ENCODE assay signal across 8 cellular contexts in genomic region chr5:140632366-140633080, GRCh38. TPM values are rescaled to one million over a fixed set of nuclear protein-coding genes. Genes with fewer than 3 reads are reported as not detected.
DNase-seq lines count a peak whose midpoint lies in the region; ATAC-seq and TF ChIP-seq lines count a peak whose summit lies in the region.

No MANE protein-coding gene starts in this region.

- H2BK20ac ChIP-seq in H9 (ENCODE audit: low read depth, low read length, poor library complexity, severe bottlenecking): no peak overlapping the region

- H3K9ac ChIP-seq in H9 (ENCODE audit: extremely low read depth, insufficient read length, low read length): no peak overlapping the region

- peak; percentile 68 for DNase-seq in GM13976 (ENCODE audit: low spot score)
- DNase-seq in RWPE1 (ENCODE audit: low spot score): no peak
- DNase-seq in adrenal gland: peak; percentile 59 to 86 (median 78)
- DNase-seq in hippocampal formation (lab: John Stamatoyannopoulos, UW): peak; percentile 20 to 59
- peak; percentile 92 for DNase-seq in spleen
- DNase-seq in hepatocyte (ENCODE audit: low spot score): no peak
- no peak for DNase-seq in H9

- in situ Hi-C loops in GM13976 (cut with MboI; ENCODE audit: low sequenced_read_pairs, unreplicated experiment): loop anchor here (5.0 kb wide), 1 partner anchor 265 kb away; no protein-coding TSS in a partner anchor

- H3K27ac ChIP-seq in RWPE1 (peak overlapping the region; percentile 60), adrenal gland (peak overlapping the region; percentile 55 to 95 (median 89)), spleen (peak overlapping the region; percentile 51 to 93 (median 80)), hepatocyte (no peak overlapping the region), H9 (ENCODE audit: insufficient read length, low read depth, low read length) (no peak overlapping the region)

- no peak overlapping the region for H3K23ac ChIP-seq in H9 (ENCODE audit: insufficient read length, low read depth, low read length)

- no peak overlapping the region for H2BK120ac ChIP-seq in H9 (ENCODE audit: low read depth, low read length, poor library complexity, severe bottlenecking)

- H3T11ph ChIP-seq in H9 (ENCODE audit: low read length): no peak overlapping the region

- no peak overlapping the region for H2BK12ac ChIP-seq in H9 (ENCODE audit: insufficient read length, low read depth, low read length)

- intact Hi-C loops in adrenal gland (cut with DNase I): loop anchor here in 1 of 2 donors (5.0 kb wide), 1 partner anchor 55 kb away; no protein-coding TSS in a partner anchor
- intact Hi-C loops in spleen (cut with DNase I; ENCODE audit: low total_unique reads): no loop called here

- H3K27me3 ChIP-seq in adrenal gland (no peaks in the 10 kb centered on the region), spleen (replicated peaks in 1 of 7) (peaks cover 0 to 9% (median 0%) of the 10 kb centered on the region in 7 donors), hepatocyte (no peaks in the 10 kb centered on the region), H9 (ENCODE audit: insufficient read depth, low read length) (no peaks in the 10 kb centered on the region)

- TF ChIP-seq CTCF in GM13976 (IDR thresholded peaks at IDR 0.05; ENCODE audit: borderline replicate concordance, control extremely low read depth, extremely low read depth, insufficient read depth, missing control alignments): no peak
- no peak for TF ChIP-seq CTCF in RWPE1 (conservative IDR thresholded peaks at IDR 0.05; ENCODE audit: low read depth)
- no peak for TF ChIP-seq CTCF in adrenal gland (IDR thresholded peaks at IDR 0.05)
- TF ChIP-seq CTCF in spleen (IDR thresholded peaks at IDR 0.05 in 8 of 11, conservative IDR thresholded peaks at IDR 0.05 in 3 of 11): no peak
- no peak for TF ChIP-seq CTCF in hepatocyte (IDR thresholded peaks at IDR 0.05; ENCODE audit: poor library complexity)
- TF ChIP-seq CTCF in H9 (conservative IDR thresholded peaks at IDR 0.05): no peak

- peak; percentile 3 to 45 for TF ChIP-seq POLR2A in adrenal gland (IDR thresholded peaks at IDR 0.05)
- TF ChIP-seq POLR2A in spleen (IDR thresholded peaks at IDR 0.05): no peak

- H4K20me1 ChIP-seq in hepatocyte (ENCODE audit: insufficient read depth, poor library complexity, severe bottlenecking) (no peaks in the 10 kb centered on the region), H9 (ENCODE audit: control insufficient read depth, insufficient read depth, insufficient read length) (no peaks in the 10 kb centered on the region)

- no peak overlapping the region for H3K4ac ChIP-seq in H9 (ENCODE audit: low read depth, low read length)

- no peak overlapping the region for H4K5ac ChIP-seq in H9 (ENCODE audit: insufficient read length, low read depth, low read length)

- no peak overlapping the region for H4K91ac ChIP-seq in H9 (ENCODE audit: insufficient read length, low read depth, low read length)

- no peaks in the 10 kb centered on the region for H3K9me3 ChIP-seq in adrenal gland (replicated peaks in 1 of 3)
- peaks cover 0 to 11% (median 7%) of the 10 kb centered on the region in 8 donors for H3K9me3 ChIP-seq in spleen
- no peaks in the 10 kb centered on the region for H3K9me3 ChIP-seq in hepatocyte (ENCODE audit: low read depth)
- H3K9me3 ChIP-seq in H9 (ENCODE audit: control insufficient read depth, low read depth, low read length): peaks cover 16% of the 10 kb centered on the region

- ATAC-seq in HG02759 (IDR thresholded peaks at IDR 0.05; ENCODE audit: unreplicated experiment): peak; percentile 61

- peaks cover under 1% of the 10 kb centered on the region in 2 experiments; a peak in 1 of 4 replicates for H3K4me1 Mint-ChIP-seq in H9

- H3K36me3 ChIP-seq in adrenal gland (replicated peaks in 1 of 2) (no peaks in the 10 kb centered on the region), spleen (no peaks in the 10 kb centered on the region), hepatocyte (replicated peaks; ENCODE audit: insufficient read depth, low read depth) (no peaks in the 10 kb centered on the region)

- H3K27me3 Mint-ChIP-seq in H9 (ENCODE audit: low read depth): peaks cover 6% of the 10 kb centered on the region

- CTCF ChIA-PET in RWPE1 (lab: Yijun Ruan, JAX): interaction anchor here (0.6 to 0.8 kb wide), 3 partner anchors 12 to 411 kb away, joined by 3 to 5 read pairs (median 5); partner anchors contain the start of gene EIF4EBP3

- no peak overlapping the region for H3K4me3 Mint-ChIP-seq in H9

- H4K8ac ChIP-seq in H9 (replicated peaks; ENCODE audit: insufficient read length, low read depth, low read length): no peak overlapping the region

- H3K18ac ChIP-seq in H9 (ENCODE audit: insufficient read length, low read depth, low read length): no peak overlapping the region

- POLR2A ChIA-PET in RWPE1 (lab: Yijun Ruan, JAX; ENCODE audit: low non-redundant PET): no interaction called here

- H3K14ac ChIP-seq in H9 (ENCODE audit: insufficient read depth, low read length): no peak overlapping the region

- peaks cover 4 to 9% (median 5%) of the 10 kb centered on the region in 3 experiments; a peak in 6 of 7 replicates for H3K36me3 Mint-ChIP-seq in H9 (ENCODE audit: insufficient read depth in 1 of 3, low read depth in 3 of 3)

- H3K9me2 ChIP-seq in hepatocyte (replicated peaks; ENCODE audit: insufficient read depth): no peaks in the 10 kb centered on the region

- H2BK5ac ChIP-seq in H9 (ENCODE audit: insufficient read length, low read length): no peak overlapping the region

- H2BK15ac ChIP-seq in H9 (ENCODE audit: low read depth, low read length): no peak overlapping the region

- H3K56ac ChIP-seq in H9 (ENCODE audit: insufficient read length, low read depth, low read length): no peak overlapping the region

- no peak overlapping the region for H2AK5ac ChIP-seq in H9 (ENCODE audit: insufficient read length, low read length)

- H3K4me1 ChIP-seq in adrenal gland (replicated peaks in 1 of 2) (peaks cover 0 to 38% of the 10 kb centered on the region in 2 donors), spleen (peaks cover 0 to 56% (median 32%) of the 10 kb centered on the region in 6 donors), hepatocyte (ENCODE audit: insufficient read depth) (no peaks in the 10 kb centered on the region), H9 (ENCODE audit: insufficient read depth, low read length) (no peaks in the 10 kb centered on the region)

- H3K79me2 ChIP-seq in hepatocyte (no peaks in the 10 kb centered on the region), H9 (ENCODE audit: insufficient read depth, low read length) (no peaks in the 10 kb centered on the region)

- H3K27ac Mint-ChIP-seq in H9: no peak overlapping the region

- WGBS in adrenal gland, 4 donors: 0 to 2% (median 1%) methylated on average over 15 to 56 of the region's 56 CpGs
- WGBS in spleen, 5 donors: 1 to 12% (median 1%) methylated on average over 16 to 56 of the region's 56 CpGs
- 96% methylated on average over 56 of the region's 56 CpGs for WGBS in hepatocyte (ENCODE audit: low lambda C conversion rate, missing lambda C conversion rate)
- WGBS in H9 (ENCODE audit: extremely low coverage, insufficient read length, low lambda C conversion rate): no CpG with 5 or more reads among the region's 56 CpGs

- no peaks in the 10 kb centered on the region for H3K23me2 ChIP-seq in H9 (ENCODE audit: insufficient read length, low read depth, low read length, poor library complexity, severe bottlenecking)

- no peaks in the 10 kb centered on the region for H3K79me1 ChIP-seq in H9 (ENCODE audit: insufficient read depth, low read depth, low read length, poor library complexity, severe bottlenecking)

- no peak overlapping the region for H3K4me2 ChIP-seq in hepatocyte
- no peak overlapping the region for H3K4me2 ChIP-seq in H9 (ENCODE audit: insufficient read depth, insufficient read length, low read length)

- H3K4me3 ChIP-seq in adrenal gland (peak overlapping the region; percentile 34 to 78 (median 54)), spleen (peak overlapping the region; percentile 41 to 78 (median 58)), hepatocyte (no peak overlapping the region)

- peaks cover 30 to 34% of the 10 kb centered on the region in 2 experiments for H3K9me3 Mint-ChIP-seq in H9

- H2AFZ ChIP-seq in hepatocyte (no peak overlapping the region), H9 (ENCODE audit: low read length) (no peak overlapping the region)

RNA-seq across cellular contexts. Expression of gene CD14, which starts 0.5 kb away (rescaled TPM):
- total RNA-seq in adrenal gland (100 to 1,000 TPM; 162 to 885 (median 366) TPM), spleen (100 to 1,000 TPM in 4 of 7 donors, 10 to 100 TPM in 3; 80.2 to 209 (median 101) TPM), hepatocyte (0.84 and 2.3 TPM in 2 replicates), H9 (2021) (0.13 TPM in 1 of 2 replicates, not detected in the other)
- polyA plus RNA-seq in adrenal gland (100 to 1,000 TPM in 2 of 3 donors, 10 to 100 TPM in 1; 13.9 to 252 (median 101) TPM), spleen (10 to 100 TPM; 40.2 to 60.9 (median 48.9) TPM), hepatocyte (0.45 and 1.9 TPM in 2 replicates)

RNA-seq across cellular contexts. Expression of gene TMCO6, which starts 6.7 kb away (rescaled TPM):
- total RNA-seq in adrenal gland: 100 to 1,000 TPM in 1 of 8 donors, 10 to 100 TPM in 6, 1 to 10 TPM in 1; 6.6 to 348 (median 29.8) TPM
- 10 to 100 TPM in 2 of 3 donors, 1 to 10 TPM in 1; 5.6 to 44.7 (median 25.3) TPM for polyA plus RNA-seq in adrenal gland
- total RNA-seq in spleen: 10 to 100 TPM; 18.3 to 55.2 (median 24.5) TPM
- polyA plus RNA-seq in spleen: 10 to 100 TPM; 12.0 to 21.0 (median 18.2) TPM
- 10.0 and 25.8 TPM in 2 replicates for total RNA-seq in hepatocyte
- 9.3 and 13.1 TPM in 2 replicates for polyA plus RNA-seq in hepatocyte
- 37.3 and 39.3 TPM in 2 replicates for total RNA-seq in H9 (2021)

RNA-seq across cellular contexts. Expression of gene NDUFA2, which starts 14.9 kb away (rescaled TPM):
- total RNA-seq in adrenal gland (100 to 1,000 TPM in 7 of 8 donors, 10 to 100 TPM in 1; 98.1 to 127 (median 114) TPM), spleen (10 to 100 TPM; 35.1 to 61.4 (median 46.9) TPM), hepatocyte (82.7 and 82.9 TPM in 2 replicates), H9 (2021) (84.9 and 86.6 TPM in 2 replicates)
- polyA plus RNA-seq in adrenal gland (100 to 1,000 TPM in 2 of 3 donors, 10 to 100 TPM in 1; 65.6 to 573 (median 367) TPM), spleen (100 to 1,000 TPM; 211 to 237 (median 216) TPM), hepatocyte (161 and 182 TPM in 2 replicates)

RNA-seq across cellular contexts. Expression of gene IK, which starts 15.1 kb away (rescaled TPM):
- total RNA-seq in adrenal gland: 100 to 1,000 TPM in 3 of 8 donors, 10 to 100 TPM in 5; 65.7 to 478 (median 82.9) TPM
- 100 to 1,000 TPM in 1 of 3 donors, 10 to 100 TPM in 2; 65.5 to 153 (median 97.5) TPM for polyA plus RNA-seq in adrenal gland
- 100 to 1,000 TPM in 2 of 7 donors, 10 to 100 TPM in 5; 77.2 to 139 (median 90.4) TPM for total RNA-seq in spleen
- polyA plus RNA-seq in spleen: 10 to 100 TPM; 61.1 to 68.0 (median 64.4) TPM
- total RNA-seq in hepatocyte: 68.7 and 72.2 TPM in 2 replicates
- polyA plus RNA-seq in hepatocyte: 75.0 and 83.2 TPM in 2 replicates
- total RNA-seq in H9 (2021): 75.2 and 79.3 TPM in 2 replicates

RNA-seq across cellular contexts. Expression of gene WDR55, which starts 32.2 kb away (rescaled TPM):
- total RNA-seq in adrenal gland (10 to 100 TPM; 14.6 to 20.0 (median 17.4) TPM), spleen (10 to 100 TPM; 23.0 to 30.8 (median 25.7) TPM), hepatocyte (21.2 and 21.4 TPM in 2 replicates), H9 (2021) (24.7 and 26.6 TPM in 2 replicates)
- polyA plus RNA-seq in adrenal gland (10 to 100 TPM; 13.3 to 20.8 (median 13.5) TPM), spleen (10 to 100 TPM; 14.2 to 25.6 (median 21.6) TPM), hepatocyte (23.0 and 25.6 TPM in 2 replicates)

Comparison
In these comparisons a context has a peak if more than half of its experiments do, and no peak if none do; other contexts are left out.
1. DNase-seq: peak in GM13976 (single experiment), adrenal gland (7 of 7), hippocampal formation (2 of 2) and spleen (single experiment); none in RWPE1 (single experiment), hepatocyte (single experiment) and H9 (single experiment).
2. H3K27ac ChIP-seq: peak in RWPE1 (single experiment), adrenal gland (5 of 5) and spleen (8 of 8); none in hepatocyte (single experiment) and H9 (single experiment).
3. POLR2A ChIP-seq: peak in adrenal gland (2 of 2); none in spleen (0 of 3).
4. RNA of gene CD14, which starts 0.5 kb away (total RNA-seq): 162 to 885 TPM in adrenal gland and 80.2 to 209 TPM in spleen; 0.84 to 2.3 TPM in hepatocyte and 0.13 TPM in H9; every median in the first group is over 10 times any median in the second.